In the genomic region with DNA sequence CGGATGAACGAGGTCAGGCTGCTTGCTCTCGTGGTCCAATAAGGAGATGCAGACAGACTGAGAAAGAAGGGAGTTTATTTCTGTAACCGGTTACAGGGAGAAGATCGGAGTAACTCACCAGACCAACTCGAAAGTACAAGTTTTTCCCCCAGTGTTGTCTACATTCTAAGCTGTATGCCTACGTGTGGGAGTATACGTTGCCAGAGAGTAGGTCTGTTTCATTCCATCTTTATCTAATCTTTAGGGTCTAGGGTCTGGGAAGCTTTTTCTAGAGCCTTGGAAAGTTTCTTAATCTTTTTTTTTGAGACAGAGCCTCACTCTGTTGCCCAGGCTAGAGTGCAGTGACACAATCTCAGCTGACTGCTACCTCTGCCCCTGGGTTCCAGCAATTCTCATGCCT, we compare ENCODE assay signal across 20 cellular contexts. TPM values are rescaled to one million over a fixed set of nuclear protein-coding genes. Genes with fewer than 3 reads are reported as not detected.
DNase-seq lines count a peak whose midpoint lies in the region; ATAC-seq and TF ChIP-seq lines count a peak whose summit lies in the region.
"Had no signal": no experiment of that assay in that cellular context is flagged by ENCODE, and none has a peak within 500 bp of the region (broad histone marks: within the 10 kb centered on the region; RNA-seq: fewer than 3 reads in every experiment).

No MANE protein-coding gene starts in this region.

- no peak for ATAC-seq in RWPE2 (ENCODE audit: low read depth)
- ATAC-seq in effector memory CD8-positive, alpha-beta T cell (replicated peaks): no peak

- 17% methylated on average over 8 of the region's 8 CpGs for WGBS in smooth muscle cell (ENCODE audit: low lambda C conversion rate)

- intact Hi-C loops in activated CD4-positive, alpha-beta memory T cell treated with anti-CD3 and anti-CD28 coated beads for 36 hours (cut with micrococcal nuclease): no loop called here

- no peaks in the 10 kb centered on the region for H3K9me3 Mint-ChIP-seq in activated CD4-positive, alpha-beta memory T cell treated with anti-CD3 and anti-CD28 coated beads for 36 hours
- no peaks in the 10 kb centered on the region for H3K9me3 Mint-ChIP-seq in activated CD4-positive, alpha-beta memory T cell treated with anti-CD3 and anti-CD28 coated beads, Interleukin-2, amount 10 ng/mL, durations not matched to agents 7 days and 5 days
- no peaks in the 10 kb centered on the region for H3K9me3 Mint-ChIP-seq in effector memory CD8-positive, alpha-beta T cell
- H3K9me3 Mint-ChIP-seq in activated naive CD8-positive, alpha-beta T cell treated with anti-CD3 and anti-CD28 coated beads for 36 hours: no peaks in the 10 kb centered on the region

- H3F3A ChIP-seq in smooth muscle cell (ENCODE audit: low read depth): peaks cover 6% of the 10 kb centered on the region

- H4K20me1 ChIP-seq in smooth muscle cell (ENCODE audit: low read depth): no peaks in the 10 kb centered on the region
- H4K20me1 ChIP-seq: BLaER1 treated with 17β-estradiol and CSF1 and Interleukin-3, amounts not matched to agents 10 nM and 100 nM had no signal

- TF ChIP-seq CTCF in RWPE2 (IDR thresholded peaks at IDR 0.05; ENCODE audit: poor library complexity, severe bottlenecking): no peak
- no peak for TF ChIP-seq CTCF in fibroblast of villous mesenchyme (IDR thresholded peaks at IDR 0.05; ENCODE audit: insufficient read depth, low read depth, low read length)
- TF ChIP-seq CTCF in smooth muscle cell (IDR thresholded peaks at IDR 0.05; ENCODE audit: borderline replicate concordance, insufficient read depth, poor library complexity, severe bottlenecking): no peak

- peak overlapping the region; percentile 66 for H3K4me2 ChIP-seq in smooth muscle cell
- H3K4me2 ChIP-seq: BLaER1 treated with 17β-estradiol and CSF1 and Interleukin-3, amounts not matched to agents 10 nM and 100 nM had no signal

- no peaks in the 10 kb centered on the region for H3K36me3 Mint-ChIP-seq in activated CD4-positive, alpha-beta memory T cell treated with anti-CD3 and anti-CD28 coated beads for 36 hours
- H3K36me3 Mint-ChIP-seq in activated CD4-positive, alpha-beta memory T cell treated with anti-CD3 and anti-CD28 coated beads, Interleukin-2, amount 10 ng/mL, durations not matched to agents 7 days and 5 days (ENCODE audit: low read depth): no peaks in the 10 kb centered on the region
- peaks cover 2% of the 10 kb centered on the region for H3K36me3 Mint-ChIP-seq in effector memory CD8-positive, alpha-beta T cell (ENCODE audit: insufficient read depth)
- H3K36me3 Mint-ChIP-seq in activated naive CD8-positive, alpha-beta T cell treated with anti-CD3 and anti-CD28 coated beads for 36 hours: no peaks in the 10 kb centered on the region

- H3K27ac Mint-ChIP-seq in activated CD4-positive, alpha-beta memory T cell treated with anti-CD3 and anti-CD28 coated beads for 36 hours: peak overlapping the region; percentile 52
- no peak overlapping the region for H3K27ac Mint-ChIP-seq in activated CD4-positive, alpha-beta memory T cell treated with anti-CD3 and anti-CD28 coated beads, Interleukin-2, amount 10 ng/mL, durations not matched to agents 7 days and 5 days
- H3K27ac Mint-ChIP-seq in effector memory CD8-positive, alpha-beta T cell: no peak overlapping the region
- H3K27ac Mint-ChIP-seq in activated naive CD8-positive, alpha-beta T cell treated with anti-CD3 and anti-CD28 coated beads for 36 hours: no peak overlapping the region

- H3K4me3 Mint-ChIP-seq in activated CD4-positive, alpha-beta memory T cell treated with anti-CD3 and anti-CD28 coated beads for 36 hours: no peak overlapping the region
- H3K4me3 Mint-ChIP-seq in activated CD4-positive, alpha-beta memory T cell treated with anti-CD3 and anti-CD28 coated beads, Interleukin-2, amount 10 ng/mL, durations not matched to agents 7 days and 5 days: no peak overlapping the region
- no peak overlapping the region for H3K4me3 Mint-ChIP-seq in effector memory CD8-positive, alpha-beta T cell
- no peak overlapping the region for H3K4me3 Mint-ChIP-seq in activated naive CD8-positive, alpha-beta T cell treated with anti-CD3 and anti-CD28 coated beads for 36 hours

- H3K27me3 ChIP-seq in RWPE2 (ENCODE audit: insufficient read depth, poor library complexity, severe bottlenecking) (no peaks in the 10 kb centered on the region), smooth muscle cell (ENCODE audit: low read depth) (peaks cover 3% of the 10 kb centered on the region)
- H3K27me3 ChIP-seq: BLaER1 treated with 17β-estradiol and CSF1 and Interleukin-3, amounts not matched to agents 10 nM and 100 nM; Peyer's patch had no signal

- CTCF ChIA-PET in activated CD4-positive, alpha-beta memory T cell treated with anti-CD3 and anti-CD28 coated beads for 36 hours (lab: Charles Lee): no interaction called here
- CTCF ChIA-PET in activated CD4-positive, alpha-beta memory T cell treated with anti-CD3 and anti-CD28 coated beads, Interleukin-2, amount 10 ng/mL, durations not matched to agents 7 days and 5 days (lab: Charles Lee): interaction anchor here (0.6 kb wide), 1 partner anchor 75 kb away, joined by 3 read pairs; no protein-coding TSS in a partner anchor

- peak overlapping the region; percentile 34 for H3K9ac ChIP-seq in smooth muscle cell (ENCODE audit: low read depth)
- H3K9ac ChIP-seq: BLaER1 treated with 17β-estradiol and CSF1 and Interleukin-3, amounts not matched to agents 10 nM and 100 nM had no signal

- no peaks in the 10 kb centered on the region for H3K79me2 ChIP-seq in smooth muscle cell (ENCODE audit: low read depth)

- peak; percentile 7 for DNase-seq in activated CD4-positive, alpha-beta memory T cell treated with anti-CD3 and anti-CD28 coated beads for 36 hours
- DNase-seq in activated CD4-positive, alpha-beta memory T cell treated with anti-CD3 and anti-CD28 coated beads, Interleukin-2, amount 10 ng/mL, durations not matched to agents 7 days and 5 days: no peak
- DNase-seq in RWPE2 (ENCODE audit: low spot score) (no peak), fibroblast of villous mesenchyme (ENCODE audit: low read depth) (peak; percentile 77), smooth muscle cell (lab: John Stamatoyannopoulos, UW; ENCODE audit: unreplicated experiment) (no peak), NCI-H345 treated with DMSO at 0.1 percent for 48 hours (lab: John Stamatoyannopoulos, UW; ENCODE audit: unreplicated experiment) (no peak)
- DNase-seq in effector memory CD8-positive, alpha-beta T cell: no peak
- DNase-seq in activated naive CD8-positive, alpha-beta T cell treated with anti-CD3 and anti-CD28 coated beads for 36 hours: no peak
- DNase-seq: 8988T, DMS153, EL, MM.1S, NCI-H1105 treated with DMSO at 0.1 percent for 48 hours, NCI-H187, NCI-H446 treated with DMSO at 0.1 percent for 48 hours, NCI-H774, SHP77 treated with DMSO at 0.1 percent for 48 hours had no signal

- H3K4me3 ChIP-seq in RWPE2 (ENCODE audit: severe bottlenecking) (no peak overlapping the region), fibroblast of villous mesenchyme (ENCODE audit: low read depth, low read length) (no peak overlapping the region), smooth muscle cell (no peak overlapping the region)
- H3K4me3 ChIP-seq: BLaER1 treated with 17β-estradiol and CSF1 and Interleukin-3, amounts not matched to agents 10 nM and 100 nM; Peyer's patch had no signal

- POLR2A ChIA-PET in activated CD4-positive, alpha-beta memory T cell treated with anti-CD3 and anti-CD28 coated beads for 36 hours (lab: Charles Lee): no interaction called here
- POLR2A ChIA-PET in activated CD4-positive, alpha-beta memory T cell treated with anti-CD3 and anti-CD28 coated beads, Interleukin-2, amount 10 ng/mL, durations not matched to agents 7 days and 5 days (lab: Charles Lee): no interaction called here

- peaks cover 36% of the 10 kb centered on the region for H3K4me1 Mint-ChIP-seq in activated CD4-positive, alpha-beta memory T cell treated with anti-CD3 and anti-CD28 coated beads for 36 hours (ENCODE audit: low read depth)
- peaks cover 30% of the 10 kb centered on the region for H3K4me1 Mint-ChIP-seq in activated CD4-positive, alpha-beta memory T cell treated with anti-CD3 and anti-CD28 coated beads, Interleukin-2, amount 10 ng/mL, durations not matched to agents 7 days and 5 days
- peaks cover 7 to 10% of the 10 kb centered on the region in 2 donors for H3K4me1 Mint-ChIP-seq in effector memory CD8-positive, alpha-beta T cell (ENCODE audit: low read depth in 2 of 2)
- peaks cover 31% of the 10 kb centered on the region for H3K4me1 Mint-ChIP-seq in activated naive CD8-positive, alpha-beta T cell treated with anti-CD3 and anti-CD28 coated beads for 36 hours

- peak overlapping the region; percentile 12 for H3K27ac ChIP-seq in RWPE2 (ENCODE audit: poor library complexity, severe bottlenecking)
- peak overlapping the region; percentile 84 for H3K27ac ChIP-seq in smooth muscle cell (ENCODE audit: low read depth)
- H3K27ac ChIP-seq: BLaER1 treated with 17β-estradiol and CSF1 and Interleukin-3, amounts not matched to agents 10 nM and 100 nM; Peyer's patch had no signal

- peak overlapping the region; percentile 60 for H2AFZ ChIP-seq in smooth muscle cell (ENCODE audit: low read depth)

- H3K27me3 Mint-ChIP-seq in activated CD4-positive, alpha-beta memory T cell treated with anti-CD3 and anti-CD28 coated beads for 36 hours: peaks cover 13% of the 10 kb centered on the region
- H3K27me3 Mint-ChIP-seq in activated CD4-positive, alpha-beta memory T cell treated with anti-CD3 and anti-CD28 coated beads, Interleukin-2, amount 10 ng/mL, durations not matched to agents 7 days and 5 days: peaks cover 13% of the 10 kb centered on the region
- peaks cover 24 to 61% of the 10 kb centered on the region in 2 donors for H3K27me3 Mint-ChIP-seq in effector memory CD8-positive, alpha-beta T cell
- peaks cover 28% of the 10 kb centered on the region for H3K27me3 Mint-ChIP-seq in activated naive CD8-positive, alpha-beta T cell treated with anti-CD3 and anti-CD28 coated beads for 36 hours

- H3K9me3 ChIP-seq in RWPE2 (ENCODE audit: severe bottlenecking) (no peaks in the 10 kb centered on the region), smooth muscle cell (replicated peaks; ENCODE audit: low read depth) (no peaks in the 10 kb centered on the region)
- H3K9me3 ChIP-seq: BLaER1 treated with 17β-estradiol and CSF1 and Interleukin-3, amounts not matched to agents 10 nM and 100 nM; Peyer's patch had no signal

- H3K36me3 ChIP-seq in RWPE2 (ENCODE audit: low read depth): no peaks in the 10 kb centered on the region
- no peaks in the 10 kb centered on the region for H3K36me3 ChIP-seq in smooth muscle cell (ENCODE audit: low read depth)
- H3K36me3 ChIP-seq: BLaER1 treated with 17β-estradiol and CSF1 and Interleukin-3, amounts not matched to agents 10 nM and 100 nM; Peyer's patch had no signal

- H3K4me1 ChIP-seq in RWPE2 (ENCODE audit: insufficient read depth, poor library complexity, severe bottlenecking) (peaks cover 6% of the 10 kb centered on the region), smooth muscle cell (ENCODE audit: low read depth) (peaks cover 21% of the 10 kb centered on the region)
- H3K4me1 ChIP-seq: Peyer's patch had no signal

RNA-seq across cellular contexts. Expression of a gene that starts 4.7 kb away (rescaled TPM):
- total RNA-seq in activated CD4-positive, alpha-beta memory T cell treated with anti-CD3 and anti-CD28 coated beads for 36 hours: not detected
- not detected for total RNA-seq in activated CD4-positive, alpha-beta memory T cell treated with anti-CD3 and anti-CD28 coated beads, Interleukin-2, amount 10 ng/mL, durations not matched to agents 7 days and 5 days
- 0.43 and 0.64 TPM in 2 replicates for total RNA-seq in fibroblast of villous mesenchyme
- total RNA-seq in smooth muscle cell: 1.7 TPM in 1 of 2 replicates, not detected in the other
- polyA plus RNA-seq in smooth muscle cell: not detected in 2 replicates
- total RNA-seq in activated naive CD8-positive, alpha-beta T cell treated with anti-CD3 and anti-CD28 coated beads for 36 hours: not detected
- total RNA-seq: HepG2, Peyer's patch had no signal
- polyA plus RNA-seq: HepG2 had no signal

RNA-seq across cellular contexts. Expression of a gene that starts 48.7 kb away (rescaled TPM):
- not detected for total RNA-seq in activated CD4-positive, alpha-beta memory T cell treated with anti-CD3 and anti-CD28 coated beads for 36 hours
- not detected for total RNA-seq in activated CD4-positive, alpha-beta memory T cell treated with anti-CD3 and anti-CD28 coated beads, Interleukin-2, amount 10 ng/mL, durations not matched to agents 7 days and 5 days
- total RNA-seq in fibroblast of villous mesenchyme (under 0.01 TPM in 1 of 2 replicates, not detected in the other), smooth muscle cell (not detected in 2 replicates)
- polyA plus RNA-seq in smooth muscle cell: not detected in 2 replicates
- total RNA-seq in activated naive CD8-positive, alpha-beta T cell treated with anti-CD3 and anti-CD28 coated beads for 36 hours: not detected
- total RNA-seq: HepG2, Peyer's patch had no signal
- polyA plus RNA-seq: HepG2 had no signal

Comparison
In these comparisons a context has a peak if more than half of its experiments do, and no peak if none do; other contexts are left out.
1. DNase-seq: peak in activated CD4-positive, alpha-beta memory T cell treated with anti-CD3 and anti-CD28 coated beads for 36 hours (single experiment) and fibroblast of villous mesenchyme (single experiment); none in activated CD4-positive, alpha-beta memory T cell treated with anti-CD3 and anti-CD28 coated beads, Interleukin-2, amount 10 ng/mL, durations not matched to agents 7 days and 5 days (single experiment), RWPE2 (single experiment), smooth muscle cell (single experiment), NCI-H345 treated with DMSO at 0.1 percent for 48 hours (single experiment), effector memory CD8-positive, alpha-beta T cell (0 of 3) and activated naive CD8-positive, alpha-beta T cell treated with anti-CD3 and anti-CD28 coated beads for 36 hours (single experiment).